ENCODE assay signal across 28 cellular contexts in the genomic region with DNA sequence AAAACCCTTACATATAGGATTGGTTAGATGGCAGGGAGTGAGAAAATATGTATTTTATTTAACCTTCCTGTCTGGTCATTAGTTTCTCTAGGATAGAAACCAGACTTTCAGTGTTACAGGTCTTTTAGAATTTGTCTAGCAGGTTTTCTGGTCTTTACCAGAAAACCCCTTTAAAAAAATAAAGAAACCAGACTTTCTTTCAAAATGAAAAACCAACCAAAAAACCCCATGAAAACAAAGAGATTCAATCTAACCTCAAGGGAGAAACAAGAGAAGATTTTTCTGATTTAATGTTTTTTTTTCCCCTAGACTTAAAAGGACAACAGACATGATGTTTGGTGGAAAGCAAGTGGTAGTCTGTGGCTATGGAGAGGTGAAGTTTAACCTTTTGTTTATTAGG.
"Had no signal": no experiment of that assay in that cellular context is flagged by ENCODE, and none has a peak within 500 bp of the region (broad histone marks: within the 10 kb centered on the region; RNA-seq: fewer than 3 reads in every experiment).

No MANE protein-coding gene starts in this region.

- H3K4me1 Mint-ChIP-seq: immature natural killer cell, mesothelial cell of epicardium, naive B cell had no signal

- H3K27ac ChIP-seq: esophagus muscularis mucosa, foreskin keratinocyte, heart left ventricle, neutrophil, ovary, right lobe of liver, stomach, thyroid gland, upper lobe of right lung had no signal

- H3K36me3 ChIP-seq: ovary had no signal

- H3K27me3 Mint-ChIP-seq: activated naive CD8-positive, alpha-beta T cell; naive B cell; progenitor cell of endocrine pancreas; T-helper 17 cell had no signal

- H3K27me3 ChIP-seq: esophagus muscularis mucosa, foreskin keratinocyte, heart left ventricle, neutrophil, ovary, right lobe of liver, stomach, thyroid gland, upper lobe of right lung had no signal

- ATAC-seq: foreskin keratinocyte, heart left ventricle, left colon, right lobe of liver, T-helper 17 cell, upper lobe of right lung had no signal

- H3K4me3 ChIP-seq: esophagus muscularis mucosa, heart left ventricle, ovary, right lobe of liver, stomach, thyroid gland, upper lobe of right lung had no signal

- DNase-seq: activated CD4-positive, alpha-beta T cell treated with anti-CD3 and anti-CD28 coated beads, Interleukin-2, amount 50 U/mL, for 4 hours; activated CD4-positive, CD25-positive, alpha-beta regulatory T cell treated with anti-CD3 and anti-CD28 coated beads, Interleukin-2, amount 50 U/mL, for 72 hours; activated CD8-positive, alpha-beta memory T cell treated with anti-CD3 and anti-CD28 coated beads, Interleukin-2, amount 50 U/mL, for 4 hours; activated gamma-delta T cell; activated T-cell treated with anti-CD3 and anti-CD28 coated beads, Interleukin-2, amount 50 U/mL, for 48 hours; anterior cingulate cortex; dermis blood vessel endothelial cell; effector CD4-positive, alpha-beta T cell; foreskin keratinocyte; heart left ventricle; hypothalamus; immature natural killer cell; kidney; left colon; naive B cell; nephron progenitor cell; ovary; right lobe of liver; stimulated activated CD4-positive, alpha-beta T cell treated with anti-CD3 and anti-CD28 coated beads, Interleukin-4, amount 100 ng/mL, for 1 hour; stomach; T-helper 17 cell; thyroid gland; upper lobe of right lung had no signal

- H3K27ac Mint-ChIP-seq: activated naive CD8-positive, alpha-beta T cell; immature natural killer cell; mesothelial cell of epicardium; naive B cell; nephron progenitor cell; progenitor cell of endocrine pancreas; T-helper 17 cell had no signal

- H3K9me3 Mint-ChIP-seq: immature natural killer cell, mesothelial cell of epicardium, naive B cell, nephron progenitor cell had no signal

- H3K9me3 ChIP-seq: esophagus muscularis mucosa, heart left ventricle, neutrophil, ovary, right lobe of liver, stomach, thyroid gland, upper lobe of right lung had no signal

- H3K4me1 ChIP-seq: foreskin keratinocyte, right lobe of liver, stomach, thyroid gland, upper lobe of right lung had no signal

- H3K4me3 Mint-ChIP-seq: activated naive CD8-positive, alpha-beta T cell; immature natural killer cell; mesothelial cell of epicardium; naive B cell; nephron progenitor cell; T-helper 17 cell had no signal
